ENCODE assay signal across 16 cellular contexts in genomic region chr3:182886497-182886896, GRCh38.
A peak's percentile ranks its signal among the peaks of the same experiment; 100 is the strongest.
DNase-seq lines count a peak whose midpoint lies in the region; ATAC-seq, FAIRE-seq and TF ChIP-seq lines count a peak whose summit lies in the region.
"Had no signal": no experiment of that assay in that cellular context is flagged by ENCODE, and none has a peak within 500 bp of the region (broad histone marks: within the 10 kb centered on the region; RNA-seq: fewer than 3 reads in every experiment).

No MANE protein-coding gene starts in this region.

- CTCF ChIA-PET in PC-9 (lab: Charles Lee), result no interaction called here

- H3K27me3 ChIP-seq in PC-9 (ENCODE audit: insufficient read depth, low read depth) (no peaks in the 10 kb centered on the region), bronchial epithelial cell (ENCODE audit: control insufficient read depth, insufficient read depth, low read length) (no peaks in the 10 kb centered on the region), lower lobe of right lung (ENCODE audit: low read depth) (no peaks in the 10 kb centered on the region)
- H3K27me3 ChIP-seq: SJSA1 had no signal

- no peaks in the 10 kb centered on the region for H4K20me1 ChIP-seq in PC-9 (ENCODE audit: insufficient read depth)

- no TSS peak for BruUV-seq in PC-9 (replicated peaks; lab: Mats Ljungman, UMichigan)

- H3K4me3 Mint-ChIP-seq in neural crest cell, result no peak overlapping the region
- H3K4me3 Mint-ChIP-seq: CD14-positive monocyte had no signal

- no peaks in the 10 kb centered on the region for H3K79me2 ChIP-seq in PC-9 (ENCODE audit: low read depth)

- H3K27ac ChIP-seq in PC-9, result peak overlapping the region; percentile 10; the same call in 1 of the 2 replicates
- H3K27ac ChIP-seq in lower lobe of right lung, result no peak overlapping the region
- H3K27ac ChIP-seq: SJSA1 had no signal

- H3K27me3 Mint-ChIP-seq in neural crest cell (ENCODE audit: low read depth), result no peaks in the 10 kb centered on the region

- no peaks in the 10 kb centered on the region for H3K4me1 Mint-ChIP-seq in neural crest cell
- H3K4me1 Mint-ChIP-seq: CD14-positive monocyte had no signal

- peak overlapping the region; percentile 20 for H3K27ac Mint-ChIP-seq in neural crest cell (ENCODE audit: unreplicated experiment)
- H3K27ac Mint-ChIP-seq: CD14-positive monocyte had no signal

- H3K36me3 ChIP-seq in PC-9 (ENCODE audit: low read depth) (peaks cover 27% of the 10 kb centered on the region), bronchial epithelial cell (ENCODE audit: control insufficient read depth, insufficient read depth, low read length) (peaks cover 1% of the 10 kb centered on the region), lower lobe of right lung (peaks cover 48% of the 10 kb centered on the region)

- H3K4me3 ChIP-seq in PC-9 (no peak overlapping the region), bronchial epithelial cell (ENCODE audit: low read depth, low read length) (no peak overlapping the region), lower lobe of right lung (no peak overlapping the region)
- H3K4me3 ChIP-seq: SJSA1 had no signal

- peak; percentile 72 for DNase-seq in HCEC 1CT
- peak in 1 of 2 experiments; percentile 59 for DNase-seq in PC-9
- DNase-seq in bronchial epithelial cell (ENCODE audit: low read depth), result peak; percentile 31
- DNase-seq in neural crest cell (ENCODE audit: low read depth, low spot score), result no peak
- no peak for DNase-seq in HTR-8/SVneo (ENCODE audit: insufficient read length, low spot score)
- DNase-seq in lower lobe of right lung, result no peak
- DNase-seq: DND-41, GF-D8, NCI-H1105, NCI-H1694 treated with DMSO at 0.1 percent for 48 hours, NCI-H82, T-helper 2 cell had no signal

- no peak overlapping the region for H2AFZ ChIP-seq in PC-9

- no peaks in the 10 kb centered on the region for H3K36me3 Mint-ChIP-seq in neural crest cell (ENCODE audit: low read depth)

- ATAC-seq in GM18511 (IDR thresholded peaks at IDR 0.05; ENCODE audit: unreplicated experiment) (no peak), lower lobe of right lung (no peak), GM21360 (IDR thresholded peaks at IDR 0.05; ENCODE audit: unreplicated experiment) (no peak)

- intact Hi-C loops in PC-9 (cut with micrococcal nuclease; ENCODE audit: unreplicated experiment) (no loop called here), lower lobe of right lung (cut with DNase I) (no loop called here)

- POLR2A ChIA-PET in PC-9 (lab: Charles Lee; ENCODE audit: unreplicated experiment), result no interaction called here

- no peaks in the 10 kb centered on the region for H3K9me3 Mint-ChIP-seq in neural crest cell
- H3K9me3 Mint-ChIP-seq: CD14-positive monocyte had no signal

- peak overlapping the region; percentile 30 for H3K4me2 ChIP-seq in PC-9

- peaks cover 17% of the 10 kb centered on the region; the same call in 1 of the 2 replicates for H3F3A ChIP-seq in PC-9 (ENCODE audit: insufficient read depth, low read depth)

- peaks cover 16% of the 10 kb centered on the region for H3K4me1 ChIP-seq in PC-9 (replicated peaks; ENCODE audit: insufficient read depth)
- no peaks in the 10 kb centered on the region for H3K4me1 ChIP-seq in lower lobe of right lung
- H3K4me1 ChIP-seq: SJSA1 had no signal

- FAIRE-seq in bronchial epithelial cell (lab: Jason Lieb, UNC) (no peak), HTR-8/SVneo (lab: Jason Lieb, UNC) (no peak)

- H3K9me2 ChIP-seq in PC-9 (ENCODE audit: insufficient read depth), result no peaks in the 10 kb centered on the region

- H3K9me3 ChIP-seq in PC-9 (ENCODE audit: insufficient read depth, low read depth) (no peaks in the 10 kb centered on the region), lower lobe of right lung (no peaks in the 10 kb centered on the region)
- H3K9me3 ChIP-seq: SJSA1 had no signal

- no peak for TF ChIP-seq CTCF in PC-9 (conservative IDR thresholded peaks at IDR 0.05)
- TF ChIP-seq CTCF in bronchial epithelial cell (IDR thresholded peaks at IDR 0.05; ENCODE audit: insufficient read depth, low read length, severe bottlenecking), result no peak
- no peak for TF ChIP-seq CTCF in neural crest cell (conservative IDR thresholded peaks at IDR 0.05)
- TF ChIP-seq CTCF in lower lobe of right lung (IDR thresholded peaks at IDR 0.05), result no peak

Comparison
In these comparisons a context has a peak if more than half of its experiments do, and no peak if none do; other contexts are left out.
1. DNase-seq: peak in HCEC 1CT (single experiment) and bronchial epithelial cell (single experiment); none in neural crest cell (single experiment), HTR-8/SVneo (single experiment) and lower lobe of right lung (single experiment).